31 cellular contexts compared by ENCODE assay signal in the genomic region with DNA sequence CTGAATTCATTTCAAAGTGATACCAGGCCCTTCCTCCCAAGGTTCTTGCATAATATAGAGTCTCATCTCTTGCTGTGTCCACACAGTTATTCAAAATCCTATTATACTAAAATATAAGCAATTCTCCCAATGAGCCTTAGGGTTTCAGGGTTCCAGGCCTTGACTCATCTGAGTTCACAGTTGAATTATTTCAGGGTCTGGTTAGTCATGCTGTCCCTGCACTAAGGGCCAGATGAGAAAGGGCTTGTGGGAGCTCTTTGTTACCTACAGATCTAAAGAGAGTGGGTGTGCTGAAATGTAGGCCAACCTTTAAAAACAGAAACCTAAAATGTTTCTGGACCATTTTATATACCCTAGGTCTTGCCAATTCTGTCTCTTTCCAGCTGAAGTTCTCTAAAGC.
"Had no signal": no experiment of that assay in that cellular context is flagged by ENCODE, and none has a peak within 500 bp of the region (broad histone marks: within the 10 kb centered on the region; RNA-seq: fewer than 3 reads in every experiment).

No MANE protein-coding gene starts in this region.

- H3K4me1 ChIP-seq: breast epithelium, esophagus muscularis mucosa, heart right ventricle, lower lobe of right lung, pancreas, right atrium auricular region, stomach, tibial nerve, upper lobe of left lung, uterus had no signal

- H3K27me3 ChIP-seq: breast epithelium, dorsolateral prefrontal cortex, esophagus muscularis mucosa, heart right ventricle, neutrophil, pancreas, right atrium auricular region, stomach, tibial nerve, upper lobe of left lung, uterus had no signal

- H3K27ac Mint-ChIP-seq: endodermal cell; mesothelial cell of epicardium; naive thymus-derived CD4-positive, alpha-beta T cell; nephron; progenitor cell of endocrine pancreas; stimulated activated effector memory CD8-positive, alpha-beta T cell treated with anti-CD3 and anti-CD28 coated beads, Interleukin-12 subunit alpha, Interleukin-12 subunit beta, amount 100 ng/mL, for 72 hours had no signal

- H3K9me3 ChIP-seq: breast epithelium, esophagus muscularis mucosa, heart right ventricle, lower lobe of right lung, neutrophil, pancreas, right atrium auricular region, stomach, thoracic aorta, tibial nerve, uterus had no signal

- DNase-seq: cerebellar nuclear complex; effector CD4-positive, alpha-beta T cell; endodermal cell; heart right ventricle; hippocampal formation; islet precursor cell; kidney glomerular epithelial cell; left ventricle myocardium superior; lower lobe of right lung; naive thymus-derived CD4-positive, alpha-beta T cell; pancreas; stimulated activated CD4-positive, alpha-beta T cell treated with anti-CD3 and anti-CD28 coated beads, Interleukin-12 subunit alpha, Interleukin-12 subunit beta, amount 100 ng/mL, for 4 hours; stimulated activated CD4-positive, alpha-beta T cell treated with anti-CD3 and anti-CD28 coated beads, Interleukin-1b, Interleukin-23, amount 100 ng/mL, for 48 hours; stimulated activated CD4-positive, alpha-beta T cell treated with anti-CD3 and anti-CD28 coated beads, Interleukin-4, amount 100 ng/mL, for 1 hour; stimulated activated naive CD4-positive, alpha-beta T cell treated with Interleukin-2 at 50 U/mL for 16 hours; stomach; upper lobe of left lung; uterus had no signal

- H3K27ac ChIP-seq: breast epithelium, esophagus muscularis mucosa, heart right ventricle, lower lobe of right lung, neutrophil, pancreas, right atrium auricular region, stomach, thoracic aorta, tibial nerve, upper lobe of left lung, uterus had no signal

- H3K4me2 ChIP-seq: smooth muscle cell had no signal

- H3K4me3 ChIP-seq: breast epithelium, dorsolateral prefrontal cortex, esophagus muscularis mucosa, heart right ventricle, lower lobe of right lung, pancreas, right atrium auricular region, smooth muscle cell, stomach, thoracic aorta, tibial nerve, upper lobe of left lung, uterus had no signal

- H3K9me3 Mint-ChIP-seq: endodermal cell, mesothelial cell of epicardium, nephron had no signal

- H3K27me3 Mint-ChIP-seq: naive thymus-derived CD4-positive, alpha-beta T cell; progenitor cell of endocrine pancreas had no signal

- H3K36me3 ChIP-seq: breast epithelium, esophagus muscularis mucosa, heart right ventricle, lower lobe of right lung, neutrophil, pancreas, right atrium auricular region, stomach, thoracic aorta, tibial nerve, upper lobe of left lung, uterus had no signal

- H3K36me3 Mint-ChIP-seq: mesothelial cell of epicardium; naive thymus-derived CD4-positive, alpha-beta T cell; stimulated activated effector memory CD8-positive, alpha-beta T cell treated with anti-CD3 and anti-CD28 coated beads, Interleukin-12 subunit alpha, Interleukin-12 subunit beta, amount 100 ng/mL, for 72 hours had no signal

- ATAC-seq: heart right ventricle; left ventricle myocardium superior; lower lobe of right lung; naive thymus-derived CD4-positive, alpha-beta T cell; pancreas; sciatic nerve; stimulated activated effector memory CD8-positive, alpha-beta T cell treated with anti-CD3 and anti-CD28 coated beads, Interleukin-12 subunit alpha, Interleukin-12 subunit beta, amount 100 ng/mL, for 72 hours had no signal

- H3K4me3 Mint-ChIP-seq: endodermal cell; mesothelial cell of epicardium; naive thymus-derived CD4-positive, alpha-beta T cell; nephron; stimulated activated effector memory CD8-positive, alpha-beta T cell treated with anti-CD3 and anti-CD28 coated beads, Interleukin-12 subunit alpha, Interleukin-12 subunit beta, amount 100 ng/mL, for 72 hours had no signal

- H3K4me1 Mint-ChIP-seq: naive thymus-derived CD4-positive, alpha-beta T cell; nephron; stimulated activated effector memory CD8-positive, alpha-beta T cell treated with anti-CD3 and anti-CD28 coated beads, Interleukin-12 subunit alpha, Interleukin-12 subunit beta, amount 100 ng/mL, for 72 hours had no signal
